ENCODE assay signal across 1 cellular context in genomic region chr5:180294913-180295555, GRCh38.
TF ChIP-seq lines count a peak whose summit lies in the region.

No MANE protein-coding gene starts in this region.

TF ChIP-seq in GM23338, 12 proteins besides CTCF, POLR2A, EP300 and RAD21 (continued from another document):
- TF ChIP-seq ZNF462 (CRISPR knock-in tag; IDR thresholded peaks at IDR 0.05) = no peak
- no peak for TF ChIP-seq ZNF114 (CRISPR knock-in tag; IDR thresholded peaks at IDR 0.05)
- TF ChIP-seq JUNB (IDR thresholded peaks at IDR 0.05; ENCODE audit: unreplicated experiment) = no peak
- TF ChIP-seq NANOG (IDR thresholded peaks at IDR 0.05; ENCODE audit: borderline replicate concordance) = no peak
- no peak for TF ChIP-seq POLR2AphosphoS5 (IDR thresholded peaks at IDR 0.05; ENCODE audit: low read depth)
- TF ChIP-seq ZNF331 (CRISPR knock-in tag; IDR thresholded peaks at IDR 0.05; ENCODE audit: low read depth) = no peak
- no peak for TF ChIP-seq STAT1 (IDR thresholded peaks at IDR 0.05; ENCODE audit: unreplicated experiment)
- no peak for TF ChIP-seq EZH2phosphoT487 (IDR thresholded peaks at IDR 0.05; ENCODE audit: unreplicated experiment)
